ENCODE assay signal across 16 cellular contexts in genomic region chr14:92959189-92959531, GRCh38. TPM values are rescaled to one million over a fixed set of nuclear protein-coding genes. Genes with fewer than 3 reads are reported as not detected.
DNase-seq lines count a peak whose midpoint lies in the region; ATAC-seq and TF ChIP-seq lines count a peak whose summit lies in the region.
"Had no signal": no experiment of that assay in that cellular context is flagged by ENCODE, and none has a peak within 500 bp of the region (broad histone marks: within the 10 kb centered on the region; RNA-seq: fewer than 3 reads in every experiment).

No MANE protein-coding gene starts in this region.

- no peak for TF ChIP-seq RAD21 in SK-N-SH (IDR thresholded peaks at IDR 0.05; ENCODE audit: low read length)

- H3K9me3 Mint-ChIP-seq in stimulated activated memory B cell treated with anti-CD40 and anti-IgM and Interleukin-4, amounts not matched to agents 10 μg/mL and 1 μg/mL and 100 μg/mL, for 72 hours: no peaks in the 10 kb centered on the region
- H3K9me3 Mint-ChIP-seq: activated naive CD4-positive, alpha-beta T cell treated with anti-CD3 and anti-CD28 coated beads for 36 hours had no signal

- H3K4me1 Mint-ChIP-seq in stimulated activated memory B cell treated with anti-CD40 and anti-IgM and Interleukin-4, amounts not matched to agents 10 μg/mL and 1 μg/mL and 100 μg/mL, for 72 hours: no peaks in the 10 kb centered on the region

- POLR2A ChIA-PET in SK-N-SH (lab: Yijun Ruan, JAX): interaction anchor here (0.6 to 1.9 kb wide), 13 partner anchors 10 to 156 kb away, joined by 3 to 13 read pairs (median 4); partner anchors contain the start of gene ITPK1

- 88% methylated on average over 3 of the region's 10 CpGs for WGBS in SK-N-SH (ENCODE audit: low lambda C conversion rate)

- H3K4me3 Mint-ChIP-seq in stimulated activated memory B cell treated with anti-CD40 and anti-IgM and Interleukin-4, amounts not matched to agents 10 μg/mL and 1 μg/mL and 100 μg/mL, for 72 hours: no peak overlapping the region
- H3K4me3 Mint-ChIP-seq: activated naive CD4-positive, alpha-beta T cell treated with anti-CD3 and anti-CD28 coated beads for 36 hours had no signal

- H3K36me3 Mint-ChIP-seq in stimulated activated memory B cell treated with anti-CD40 and anti-IgM and Interleukin-4, amounts not matched to agents 10 μg/mL and 1 μg/mL and 100 μg/mL, for 72 hours: peaks cover 42% of the 10 kb centered on the region

- no peaks in the 10 kb centered on the region for H3K79me2 ChIP-seq in SK-N-SH (ENCODE audit: insufficient read depth)

- DNase-seq in NCI-H1417 (lab: John Stamatoyannopoulos, UW) (peak in 2 of 3 experiments; percentile 73 to 83), NCI-H1417 treated with DMSO at 0.1 percent for 48 hours (lab: John Stamatoyannopoulos, UW) (no peak), SK-N-SH (peak; percentile 95), right atrium auricular region (ENCODE audit: low spot score) (no peak), MG63 (no peak)
- no peak for DNase-seq in stimulated activated naive CD4-positive, alpha-beta T cell (lab: John Stamatoyannopoulos, UW)
- DNase-seq: activated naive CD4-positive, alpha-beta T cell treated with anti-CD3 and anti-CD28 coated beads for 36 hours; cerebellar nuclear complex; esophagus squamous epithelium; NCI-H1105 treated with DMSO at 0.1 percent for 48 hours; OCI-M1; T-helper 2 cell; thyroid gland had no signal

- H3K27me3 ChIP-seq in SK-N-SH (ENCODE audit: insufficient read depth) (no peaks in the 10 kb centered on the region), right atrium auricular region (no peaks in the 10 kb centered on the region), MG63 (no peaks in the 10 kb centered on the region)
- H3K27me3 ChIP-seq: esophagus squamous epithelium, thyroid gland had no signal

- no peaks in the 10 kb centered on the region for H3K27me3 Mint-ChIP-seq in stimulated activated memory B cell treated with anti-CD40 and anti-IgM and Interleukin-4, amounts not matched to agents 10 μg/mL and 1 μg/mL and 100 μg/mL, for 72 hours

- peak; percentile 42 for ATAC-seq in stimulated activated memory B cell treated with anti-CD40 and anti-IgM and Interleukin-4, amounts not matched to agents 10 μg/mL and 1 μg/mL and 100 μg/mL, for 72 hours
- ATAC-seq in GM21367 (IDR thresholded peaks at IDR 0.05; ENCODE audit: unreplicated experiment): no peak

- no peak overlapping the region for H3K4me2 ChIP-seq in SK-N-SH

- CTCF ChIA-PET in SK-N-SH (lab: Yijun Ruan, JAX): interaction anchor here (0.6 to 5.2 kb wide), 11 partner anchors 11 to 226 kb away, joined by 3 to 20 read pairs (median 4); partner anchors contain the start of genes LYSET and MOAP1

- no peaks in the 10 kb centered on the region for H3F3A ChIP-seq in SK-N-SH (replicated peaks; ENCODE audit: insufficient read depth)

- H3K9ac ChIP-seq in SK-N-SH: no peak overlapping the region

- no peak overlapping the region for H2AFZ ChIP-seq in SK-N-SH (ENCODE audit: low read depth)

- H3K4me3 ChIP-seq in SK-N-SH (ENCODE audit: low read depth in 2 of 2, low read length in 1 of 2): no peak overlapping the region
- no peak overlapping the region for H3K4me3 ChIP-seq in right atrium auricular region
- no peak overlapping the region for H3K4me3 ChIP-seq in MG63
- H3K4me3 ChIP-seq: esophagus squamous epithelium, thyroid gland had no signal

- H4K20me1 ChIP-seq in SK-N-SH (ENCODE audit: insufficient read depth): no peaks in the 10 kb centered on the region

- TF ChIP-seq CTCF in SK-N-SH (IDR thresholded peaks at IDR 0.05) (no peak), right atrium auricular region (IDR thresholded peaks at IDR 0.05) (no peak)

- H3K27ac ChIP-seq in SK-N-SH (ENCODE audit: low read depth in 2 of 2, low read length in 1 of 2) (peak overlapping the region in 1 of 2 experiments; percentile 97; a peak in 2 of 4 replicates), right atrium auricular region (peak overlapping the region; percentile 64 to 72)
- H3K27ac ChIP-seq: 22Rv1, thyroid gland had no signal

- H3K9me3 ChIP-seq in SK-N-SH: no peaks in the 10 kb centered on the region
- no peaks in the 10 kb centered on the region for H3K9me3 ChIP-seq in right atrium auricular region
- no peaks in the 10 kb centered on the region for H3K9me3 ChIP-seq in MG63
- H3K9me3 ChIP-seq: esophagus squamous epithelium, thyroid gland had no signal

- H3K4me1 ChIP-seq in SK-N-SH (ENCODE audit: control insufficient read depth in 1 of 2, insufficient read depth in 2 of 2, low read depth in 1 of 2, low read length in 1 of 2): peaks cover 3 to 90% of the 10 kb centered on the region in 2 experiments; a peak in 3 of 4 replicates
- H3K4me1 ChIP-seq in right atrium auricular region: peaks cover 0 to 25% of the 10 kb centered on the region in 2 donors

- peaks cover 0 to 4% of the 10 kb centered on the region in 2 experiments for H3K36me3 ChIP-seq in SK-N-SH (replicated peaks in 1 of 2; ENCODE audit: control insufficient read depth in 1 of 2, insufficient read depth in 2 of 2, low read length in 1 of 2)
- peaks cover 40% of the 10 kb centered on the region for H3K36me3 ChIP-seq in right atrium auricular region
- no peaks in the 10 kb centered on the region for H3K36me3 ChIP-seq in MG63

- H3K27ac Mint-ChIP-seq in stimulated activated memory B cell treated with anti-CD40 and anti-IgM and Interleukin-4, amounts not matched to agents 10 μg/mL and 1 μg/mL and 100 μg/mL, for 72 hours: no peak overlapping the region
- H3K27ac Mint-ChIP-seq: activated naive CD4-positive, alpha-beta T cell treated with anti-CD3 and anti-CD28 coated beads for 36 hours had no signal

- TF ChIP-seq EP300 in SK-N-SH (IDR thresholded peaks at IDR 0.05; ENCODE audit: borderline replicate concordance in 1 of 2, low read depth in 1 of 2, low read length in 1 of 2): peak in 1 of 2 experiments; percentile 86; a peak in 2 of 4 replicates

- no peaks in the 10 kb centered on the region for H3K9me2 ChIP-seq in SK-N-SH

TF ChIP-seq in SK-N-SH, 30 proteins besides CTCF, POLR2A, EP300 and RAD21:
- TF ChIP-seq MAX (IDR thresholded peaks at IDR 0.05; ENCODE audit: low read depth) (no peak), RCOR1 (IDR thresholded peaks at IDR 0.05; ENCODE audit: low read length) (peak; percentile 13; the same call in 1 of the 2 replicates), FOXJ3 (CRISPR knock-in tag; IDR thresholded peaks at IDR 0.05) (peak; percentile 77), CHD2 (IDR thresholded peaks at IDR 0.05; ENCODE audit: low read length, partially characterized antibody) (peak; percentile 46), MXI1 (IDR thresholded peaks at IDR 0.05; ENCODE audit: low read depth, low read length) (peak; percentile 98)

RNA-seq across cellular contexts. Expression of gene CHGA, which starts 36.2 kb away (rescaled TPM):
- 5.6 and 11.7 TPM in 2 replicates for polyA plus RNA-seq in SK-N-SH (2012; rRNA removed)
- polyA plus RNA-seq in SK-N-SH (2012; cell fraction: cytosol; rRNA removed): 9.8 and 22.7 TPM in 2 replicates
- 6.0 and 15.7 TPM in 2 replicates for polyA plus RNA-seq in SK-N-SH (2012; cell fraction: nucleus; rRNA removed)
- total RNA-seq in right atrium auricular region: not detected
- not detected in 2 replicates for total RNA-seq in MG63 (2014; rRNA removed; shearing (Covaris generic); ENCODE audit: low replicate concordance)
- total RNA-seq: activated naive CD4-positive, alpha-beta T cell treated with anti-CD3 and anti-CD28 coated beads for 36 hours had no signal

Comparison
In these comparisons a context has a peak if more than half of its experiments do, and no peak if none do; other contexts are left out.
1. DNase-seq: peak in NCI-H1417 (2 of 3) and SK-N-SH (single experiment); none in NCI-H1417 treated with DMSO at 0.1 percent for 48 hours (single experiment), right atrium auricular region (single experiment), MG63 (single experiment) and stimulated activated naive CD4-positive, alpha-beta T cell (0 of 6).